19 cellular contexts compared by ENCODE assay signal in genomic region chr10:17084258-17084657, GRCh38.
"Had no signal": no experiment of that assay in that cellular context is flagged by ENCODE, and none has a peak within 500 bp of the region (broad histone marks: within the 10 kb centered on the region; RNA-seq: fewer than 3 reads in every experiment).

No MANE protein-coding gene starts in this region.

- H3K9me3 ChIP-seq: adrenal gland had no signal

- H3K9me3 Mint-ChIP-seq: activated naive CD8-positive, alpha-beta T cell treated with anti-CD3 and anti-CD28 coated beads, Interleukin-2, amount 10 ng/mL, durations not matched to agents 7 days and 5 days; T-helper 1 cell treated with Interleukin-12 subunit alpha and Interleukin-12 subunit beta and Interleukin-4 antibody, amounts not matched to agents 30 μg/mL and 1 μg/mL, for 36 hours had no signal

- H3K4me3 ChIP-seq: adrenal gland had no signal

- H3K4me3 Mint-ChIP-seq: activated CD8-positive, alpha-beta T cell treated with anti-CD3 and anti-CD28 coated beads, Interleukin-2, amount 10 ng/mL, durations not matched to agents 7 days and 5 days; activated naive CD8-positive, alpha-beta T cell treated with anti-CD3 and anti-CD28 coated beads, Interleukin-2, amount 10 ng/mL, durations not matched to agents 7 days and 5 days; T-helper 1 cell treated with Interleukin-12 subunit alpha and Interleukin-12 subunit beta and Interleukin-4 antibody, amounts not matched to agents 30 μg/mL and 1 μg/mL, for 36 hours had no signal

- H3K9ac ChIP-seq: KMS-11 had no signal

- ATAC-seq: activated CD4-positive, CD25-positive, alpha-beta regulatory T cell treated with anti-CD3 and anti-CD28 coated beads, Interleukin-2, amount 50 U/mL, for 24 hours; activated CD8-positive, alpha-beta T cell treated with anti-CD3 and anti-CD28 coated beads, Interleukin-2, amount 10 ng/mL, durations not matched to agents 7 days and 5 days had no signal

- DNase-seq: activated CD4-positive, alpha-beta T cell treated with anti-CD3 and anti-CD28 coated beads for 4 hours; activated CD8-positive, alpha-beta memory T cell treated with anti-CD3 and anti-CD28 coated beads, Interleukin-2, amount 50 U/mL, for 48 hours; activated CD8-positive, alpha-beta T cell treated with anti-CD3 and anti-CD28 coated beads, Interleukin-2, amount 10 ng/mL, durations not matched to agents 7 days and 5 days; activated naive CD4-positive, alpha-beta T cell treated with anti-CD3 and anti-CD28 coated beads, Interleukin-2, amount 50 U/mL, for 16 hours; activated naive CD8-positive, alpha-beta T cell treated with anti-CD3 and anti-CD28 coated beads, Interleukin-2, amount 10 ng/mL, durations not matched to agents 7 days and 5 days; activated T-cell treated with anti-CD3 and anti-CD28 coated beads, Interleukin-2, amount 50 U/mL, for 1 hour; adrenal gland; MV-4-11; NCI-H1105; NCI-H1436; NCI-H1694 treated with DMSO at 0.1 percent for 48 hours; NCI-H2029 treated with DMSO at 0.1 percent for 48 hours; NCI-H446; NCI-H524; SHP77 treated with DMSO at 0.1 percent for 48 hours had no signal

- H3K27me3 Mint-ChIP-seq: activated naive CD8-positive, alpha-beta T cell treated with anti-CD3 and anti-CD28 coated beads, Interleukin-2, amount 10 ng/mL, durations not matched to agents 7 days and 5 days had no signal

- H3K36me3 ChIP-seq: adrenal gland had no signal

- H3K4me2 ChIP-seq: KMS-11 had no signal

- H3K27me3 ChIP-seq: adrenal gland had no signal

- H3K4me1 ChIP-seq: adrenal gland had no signal

- FAIRE-seq: bronchial epithelial cell had no signal

- H3K27ac Mint-ChIP-seq: activated CD8-positive, alpha-beta T cell treated with anti-CD3 and anti-CD28 coated beads, Interleukin-2, amount 10 ng/mL, durations not matched to agents 7 days and 5 days; activated naive CD8-positive, alpha-beta T cell treated with anti-CD3 and anti-CD28 coated beads, Interleukin-2, amount 10 ng/mL, durations not matched to agents 7 days and 5 days; T-helper 1 cell treated with Interleukin-12 subunit alpha and Interleukin-12 subunit beta and Interleukin-4 antibody, amounts not matched to agents 30 μg/mL and 1 μg/mL, for 36 hours had no signal

- H3K27ac ChIP-seq: adrenal gland, KMS-11 had no signal
